In the genomic region with DNA sequence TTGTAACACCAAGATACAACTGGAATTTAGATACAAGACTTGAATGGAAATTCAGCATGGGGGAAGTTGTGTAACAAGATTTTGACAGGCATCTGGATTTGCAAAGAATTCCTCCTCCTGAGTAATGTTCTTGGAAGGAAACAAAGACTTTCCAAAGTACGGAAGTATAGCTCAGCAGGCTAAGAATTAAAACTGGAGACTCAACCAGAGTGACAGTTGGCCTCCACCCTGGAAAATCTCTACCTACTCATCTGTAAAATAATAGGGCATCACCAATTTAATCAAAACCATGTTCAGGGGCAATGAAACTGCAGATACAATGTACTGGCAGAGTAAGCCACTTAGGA, we compare ENCODE assay signal across 9 cellular contexts. TPM values are rescaled to one million over a fixed set of nuclear protein-coding genes. Genes with fewer than 3 reads are reported as not detected.
DNase-seq lines count a peak whose midpoint lies in the region; ATAC-seq and TF ChIP-seq lines count a peak whose summit lies in the region.
"Had no signal": no experiment of that assay in that cellular context is flagged by ENCODE, and none has a peak within 500 bp of the region (broad histone marks: within the 10 kb centered on the region; RNA-seq: fewer than 3 reads in every experiment).

No MANE protein-coding gene starts in this region.

- 0 to 7% methylated on average over 1 of the region's 1 CpG for WGBS in GM23248 (ENCODE audit: low coverage in 1 of 2, low lambda C conversion rate in 2 of 2, missing lambda C conversion rate in 2 of 2), 2 experiments
- 8 to 26% methylated on average over 1 of the region's 1 CpG for WGBS in lower leg skin, 2 donors

- no peaks in the 10 kb centered on the region for H3K9me2 ChIP-seq in GM23248 (ENCODE audit: insufficient read depth)

- H3K36me3 Mint-ChIP-seq in T-cell: peaks cover 15% of the 10 kb centered on the region

- peaks cover 71 to 84% (median 72%) of the 10 kb centered on the region in 3 donors for H3K4me1 Mint-ChIP-seq in T-cell

- H2AFZ ChIP-seq in GM23248: no peak overlapping the region

- H3K79me2 ChIP-seq in GM23248 (ENCODE audit: insufficient read depth): peaks cover 86% of the 10 kb centered on the region

- no peak for TF ChIP-seq POLR2A in lower leg skin (IDR thresholded peaks at IDR 0.05)

- peak overlapping the region; percentile 5; the same call in 1 of the 2 replicates for H3K9ac ChIP-seq in GM23248
- peak overlapping the region; percentile 9 for H3K9ac ChIP-seq in adipocyte (ENCODE audit: low read length)
- H3K9ac ChIP-seq in rectal smooth muscle tissue (ENCODE audit: low read length): no peak overlapping the region

- TF ChIP-seq CTCF in foreskin keratinocyte (conservative IDR thresholded peaks at IDR 0.05): no peak
- no peak for TF ChIP-seq CTCF in lower leg skin (IDR thresholded peaks at IDR 0.05)

- peaks cover 45% of the 10 kb centered on the region for H3F3A ChIP-seq in GM23248 (ENCODE audit: insufficient read depth)

- H3K4me3 ChIP-seq in GM23248 (no peak overlapping the region), adipocyte (ENCODE audit: low read length) (peak overlapping the region; percentile 58), rectal smooth muscle tissue (ENCODE audit: low read length) (no peak overlapping the region), lower leg skin (ENCODE audit: low read depth, poor library complexity, severe bottlenecking) (no peak overlapping the region)
- H3K4me3 ChIP-seq: right lobe of liver had no signal

- no peaks in the 10 kb centered on the region for H3K27me3 Mint-ChIP-seq in T-cell

- H3K9me3 Mint-ChIP-seq in T-cell: no peaks in the 10 kb centered on the region

- H3K4me1 ChIP-seq in GM23248 (ENCODE audit: insufficient read depth) (peaks cover 40% of the 10 kb centered on the region), adipocyte (ENCODE audit: control insufficient read depth, insufficient read depth, low read length) (peaks cover 42% of the 10 kb centered on the region), foreskin keratinocyte (peaks cover 24% of the 10 kb centered on the region), rectal smooth muscle tissue (ENCODE audit: control insufficient read depth, insufficient read depth, low read length) (peaks cover 9% of the 10 kb centered on the region)

- intact Hi-C loops in lower leg skin (cut with DNase I; ENCODE audit: low total_unique reads): no loop called here

- peak overlapping the region in 1 of 2 donors; percentile 25 for H3K27ac Mint-ChIP-seq in T-cell

- peak; percentile 86 for DNase-seq in GM23248
- peak; percentile 88 for DNase-seq in adipocyte (ENCODE audit: low read depth)
- peak in 1 of 2 donors; percentile 80 for DNase-seq in foreskin keratinocyte
- DNase-seq in activated gamma-delta T cell (lab: John Stamatoyannopoulos, UW): no peak
- DNase-seq in lower leg skin (ENCODE audit: low spot score in 2 of 2): no peak
- no peak for DNase-seq in T-cell
- DNase-seq: right lobe of liver had no signal

- H3K9me3 ChIP-seq in GM23248 (ENCODE audit: low read depth) (no peaks in the 10 kb centered on the region), adipocyte (ENCODE audit: control insufficient read depth, low read length) (no peaks in the 10 kb centered on the region)
- H3K9me3 ChIP-seq: right lobe of liver had no signal

- H3K27me3 ChIP-seq in GM23248 (replicated peaks; ENCODE audit: insufficient read depth) (no peaks in the 10 kb centered on the region), adipocyte (replicated peaks; ENCODE audit: control insufficient read depth, insufficient read depth, low read length) (no peaks in the 10 kb centered on the region), foreskin keratinocyte (no peaks in the 10 kb centered on the region), rectal smooth muscle tissue (ENCODE audit: control insufficient read depth, insufficient read depth, low read length) (no peaks in the 10 kb centered on the region)
- H3K27me3 ChIP-seq: right lobe of liver had no signal

- CTCF ChIA-PET in T-cell (lab: Charles Lee): no interaction called here

- H4K20me1 ChIP-seq in GM23248 (ENCODE audit: insufficient read depth): no peaks in the 10 kb centered on the region

- in situ Hi-C loops in GM23248 (cut with MboI): no loop called here

- H3K4me2 ChIP-seq in GM23248 (ENCODE audit: unreplicated experiment): peak overlapping the region; percentile 65

- ATAC-seq in foreskin keratinocyte: peak; percentile 43
- ATAC-seq in HG02884 (IDR thresholded peaks at IDR 0.05; ENCODE audit: unreplicated experiment): no peak
- ATAC-seq in T-cell (replicated peaks in 1 of 4): no peak

- no peak overlapping the region for H3K4me3 Mint-ChIP-seq in T-cell

- POLR2A ChIA-PET in T-cell (lab: Charles Lee): no interaction called here

- H3K36me3 ChIP-seq in GM23248 (ENCODE audit: low read depth) (no peaks in the 10 kb centered on the region), adipocyte (ENCODE audit: control insufficient read depth, insufficient read depth, low read length, severe bottlenecking) (peaks cover 7% of the 10 kb centered on the region), rectal smooth muscle tissue (ENCODE audit: control insufficient read depth, insufficient read depth, low read length) (peaks cover 2% of the 10 kb centered on the region)
- H3K36me3 ChIP-seq: right lobe of liver had no signal

- H3K27ac ChIP-seq in GM23248: peak overlapping the region; percentile 54
- no peak overlapping the region for H3K27ac ChIP-seq in foreskin keratinocyte
- peak overlapping the region; percentile 63 for H3K27ac ChIP-seq in rectal smooth muscle tissue (ENCODE audit: low read depth, low read length)
- H3K27ac ChIP-seq: right lobe of liver had no signal

RNA-seq across cellular contexts. Expression of a gene that starts 14.8 kb away (rescaled TPM):
- 24.5 and 40.2 TPM in 2 replicates for total RNA-seq in GM23248 (2014; rRNA removed; shearing (Covaris generic))
- polyA plus RNA-seq in GM23248 (2016; fragmentation: Nextera tagmentation; extraction: Ambion mirVana) (24.4 and 26.4 TPM in 2 replicates), foreskin keratinocyte (9.5 and 9.8 TPM in 2 replicates)
- total RNA-seq in foreskin keratinocyte (21.3 and 23.5 TPM in 2 replicates), lower leg skin (10 to 100 TPM; 31.8 to 60.0 (median 38.5) TPM), T-cell (10 to 100 TPM; 60.3 to 80.8 (median 64.2) TPM)

RNA-seq across cellular contexts. Expression of a gene that starts 53.1 kb away (rescaled TPM):
- 10.9 and 17.3 TPM in 2 replicates for total RNA-seq in GM23248 (2014; rRNA removed; shearing (Covaris generic))
- polyA plus RNA-seq in GM23248 (2016; fragmentation: Nextera tagmentation; extraction: Ambion mirVana) (19.6 and 20.1 TPM in 2 replicates), foreskin keratinocyte (8.9 and 9.4 TPM in 2 replicates)
- total RNA-seq in foreskin keratinocyte (15.7 and 18.0 TPM in 2 replicates), lower leg skin (10 to 100 TPM; 14.9 to 28.0 (median 18.1) TPM), T-cell (10 to 100 TPM in 4 of 5 donors, 1 to 10 TPM in 1; 8.6 to 12.1 (median 10.8) TPM)

Comparison
In these comparisons a context has a peak if more than half of its experiments do, and no peak if none do; other contexts are left out.
1. DNase-seq: peak in GM23248 (single experiment) and adipocyte (single experiment); none in activated gamma-delta T cell (single experiment), lower leg skin (0 of 2) and T-cell (0 of 34).